Comparison of ENCODE assay signal across 17 cellular contexts in genomic region chr1:115649964-115650363, GRCh38. TPM values are rescaled to one million over a fixed set of nuclear protein-coding genes. Genes with fewer than 3 reads are reported as not detected.
DNase-seq lines count a peak whose midpoint lies in the region; ATAC-seq and TF ChIP-seq lines count a peak whose summit lies in the region.
"Had no signal": no experiment of that assay in that cellular context is flagged by ENCODE, and none has a peak within 500 bp of the region (broad histone marks: within the 10 kb centered on the region; RNA-seq: fewer than 3 reads in every experiment).

No MANE protein-coding gene starts in this region.

- TF ChIP-seq CTCF in cardiac muscle cell (IDR thresholded peaks at IDR 0.05; ENCODE audit: low read depth, low read length) = no peak
- TF ChIP-seq CTCF in transverse colon (IDR thresholded peaks at IDR 0.05) = no peak
- TF ChIP-seq CTCF in CD14-positive monocyte (IDR thresholded peaks at IDR 0.05) = no peak

- H3K4me1 ChIP-seq in cardiac muscle cell (ENCODE audit: low read depth) (peaks cover 45% of the 10 kb centered on the region), transverse colon (peaks cover 27 to 69% (median 38%) of the 10 kb centered on the region in 4 donors)

- in situ Hi-C loops in transverse colon (cut with MboI; ENCODE audit: low pct_ligation_motif_present in 1 of 4, low pct_unique_long_range_greater_than_20kb in 1 of 4, low sequenced_read_pairs in 3 of 4) = no loop called here

- H3K27me3 Mint-ChIP-seq in CD14-positive monocyte (ENCODE audit: low read depth in 3 of 3) = peaks cover 0 to 2% (median 0%) of the 10 kb centered on the region in 3 donors
- H3K27me3 Mint-ChIP-seq: CD4-positive, alpha-beta memory T cell; dendritic cell treated with granulocyte-macrophage colony-stimulating factor and Interleukin-4, amounts not matched to agents 40 ng/mL and 50 ng/mL, for 4 days; stimulated activated naive CD8-positive, alpha-beta T cell treated with anti-CD3 and anti-CD28 coated beads, Interleukin-15, Interleukin-2, amounts not matched to agents 100 ng/mL and 50 ng/mL, for 24 hours; T-helper 17 cell had no signal

- peaks cover 11% of the 10 kb centered on the region for H3K4me1 Mint-ChIP-seq in CD14-positive monocyte

- H3K27ac ChIP-seq in cardiac muscle cell = peak overlapping the region; percentile 86
- peak overlapping the region; percentile 24 to 62 (median 42) for H3K27ac ChIP-seq in transverse colon
- H3K27ac ChIP-seq: neutrophil had no signal

- no peak for TF ChIP-seq POLR2A in transverse colon (IDR thresholded peaks at IDR 0.05)

- no peak overlapping the region for H3K27ac Mint-ChIP-seq in CD14-positive monocyte
- H3K27ac Mint-ChIP-seq: CD4-positive, alpha-beta memory T cell; dendritic cell treated with granulocyte-macrophage colony-stimulating factor and Interleukin-4, amounts not matched to agents 40 ng/mL and 50 ng/mL, for 4 days; stimulated activated naive CD8-positive, alpha-beta T cell treated with anti-CD3 and anti-CD28 coated beads, Interleukin-15, Interleukin-2, amounts not matched to agents 100 ng/mL and 50 ng/mL, for 24 hours; T-helper 17 cell had no signal

- H3K27me3 ChIP-seq in cardiac muscle cell = no peaks in the 10 kb centered on the region
- H3K27me3 ChIP-seq in transverse colon = no peaks in the 10 kb centered on the region

- no peak overlapping the region for H3K4me3 Mint-ChIP-seq in CD14-positive monocyte
- H3K4me3 Mint-ChIP-seq: CD4-positive, alpha-beta memory T cell; dendritic cell treated with granulocyte-macrophage colony-stimulating factor and Interleukin-4, amounts not matched to agents 40 ng/mL and 50 ng/mL, for 4 days; stimulated activated naive CD8-positive, alpha-beta T cell treated with anti-CD3 and anti-CD28 coated beads, Interleukin-15, Interleukin-2, amounts not matched to agents 100 ng/mL and 50 ng/mL, for 24 hours; T-helper 17 cell had no signal

- H3K36me3 ChIP-seq in cardiac muscle cell = no peaks in the 10 kb centered on the region
- no peaks in the 10 kb centered on the region for H3K36me3 ChIP-seq in transverse colon
- H3K36me3 ChIP-seq: neutrophil had no signal

- peak; percentile 31 to 53 for DNase-seq in cardiac muscle cell (ENCODE audit: low read depth in 1 of 2, low spot score in 1 of 2)
- DNase-seq in cardiac septum (ENCODE audit: low spot score) = no peak
- peak; percentile 50 for DNase-seq in astrocyte of the hippocampus (ENCODE audit: low read depth, low spot score)
- DNase-seq in left colon = peak in 1 of 2 donors; percentile 48
- peak; percentile 35 for DNase-seq in transverse colon
- DNase-seq in NCI-H2196 (lab: John Stamatoyannopoulos, UW; ENCODE audit: unreplicated experiment) = no peak
- DNase-seq in CD14-positive monocyte (ENCODE audit: low spot score) = no peak
- DNase-seq: activated CD4-positive, alpha-beta T cell treated with anti-CD3 and anti-CD28 coated beads for 48 hours; activated T-cell treated with anti-CD3 and anti-CD28 coated beads, Interleukin-2, amount 50 U/mL, for 1 hour; CD4-positive, alpha-beta memory T cell; Kasumi-1; NCI-H1436 treated with DMSO at 0.1 percent for 48 hours; T-helper 17 cell had no signal

- no peak overlapping the region for H3K4me3 ChIP-seq in cardiac muscle cell
- no peak overlapping the region for H3K4me3 ChIP-seq in transverse colon

- peaks cover 5 to 12% of the 10 kb centered on the region in 2 donors for H3K36me3 Mint-ChIP-seq in CD14-positive monocyte
- H3K36me3 Mint-ChIP-seq: CD4-positive, alpha-beta memory T cell had no signal

- no peaks in the 10 kb centered on the region for H3K9me3 Mint-ChIP-seq in CD14-positive monocyte
- H3K9me3 Mint-ChIP-seq: CD4-positive, alpha-beta memory T cell; dendritic cell treated with granulocyte-macrophage colony-stimulating factor and Interleukin-4, amounts not matched to agents 40 ng/mL and 50 ng/mL, for 4 days; stimulated activated naive CD8-positive, alpha-beta T cell treated with anti-CD3 and anti-CD28 coated beads, Interleukin-15, Interleukin-2, amounts not matched to agents 100 ng/mL and 50 ng/mL, for 24 hours had no signal

- H3K9me3 ChIP-seq in cardiac muscle cell (ENCODE audit: low read depth) (no peaks in the 10 kb centered on the region), transverse colon (no peaks in the 10 kb centered on the region)
- H3K9me3 ChIP-seq: neutrophil had no signal

- TF ChIP-seq EP300 in transverse colon (IDR thresholded peaks at IDR 0.05; ENCODE audit: low read depth) = no peak

- 31 to 42% methylated on average over 2 to 3 of the region's 3 CpGs for WGBS in transverse colon (ENCODE audit: low coverage in 1 of 2), 2 donors

- intact Hi-C loops in cardiac septum (cut with DNase I) = no loop called here
- intact Hi-C loops in left colon (cut with DNase I, micrococcal nuclease) = no loop called here
- intact Hi-C loops in transverse colon (cut with DNase I; ENCODE audit: low total_unique reads) = no loop called here
- intact Hi-C loops in CD14-positive monocyte (cut with micrococcal nuclease) = no loop called here

- peak; percentile 31 for ATAC-seq in left colon
- ATAC-seq in GM19324 (IDR thresholded peaks at IDR 0.05; ENCODE audit: low FRiP score, unreplicated experiment) = no peak
- ATAC-seq: T-helper 17 cell had no signal

RNA-seq across cellular contexts. Expression of gene VANGL1, which starts 8.2 kb away (rescaled TPM):
- total RNA-seq in cardiac muscle cell (8.1 and 10.5 TPM in 2 replicates), cardiac septum (7.8 TPM), left colon (10 to 100 TPM; 17.5 to 18.6 TPM), transverse colon (10 to 100 TPM in 3 of 4 donors, 1 to 10 TPM in 1; 5.6 to 26.9 (median 16.9) TPM)
- polyA plus RNA-seq in cardiac muscle cell (10.9 and 12.2 TPM in 2 replicates), CD14-positive monocyte (1 to 10 TPM; 1.3 to 2.0 TPM)

Comparison
In these comparisons a context has a peak if more than half of its experiments do, and no peak if none do; other contexts are left out.
1. DNase-seq: peak in cardiac muscle cell (2 of 2), astrocyte of the hippocampus (single experiment) and transverse colon (single experiment); none in cardiac septum (single experiment), NCI-H2196 (single experiment) and CD14-positive monocyte (single experiment).